15 cellular contexts compared by ENCODE assay signal in genomic region chr21:33396966-33397365, GRCh38. TPM values are rescaled to one million over a fixed set of nuclear protein-coding genes. Genes with fewer than 3 reads are reported as not detected.
DNase-seq lines count a peak whose midpoint lies in the region; ATAC-seq, FAIRE-seq and TF ChIP-seq lines count a peak whose summit lies in the region.
"Had no signal": no experiment of that assay in that cellular context is flagged by ENCODE, and none has a peak within 500 bp of the region (broad histone marks: within the 10 kb centered on the region; RNA-seq: fewer than 3 reads in every experiment).

No MANE protein-coding gene starts in this region.

- ATAC-seq in GM23338 (no peak), right cardiac atrium (peak; percentile 42 to 64), thoracic aorta (ENCODE audit: insufficient number of reproducible peaks, low FRiP score, low read depth) (peak; percentile 40)
- ATAC-seq: natural killer cell treated with Interleukin-12 subunit alpha and Interleukin-12 subunit beta and Interleukin-15 and Interleukin-18, amount 100 ng/mL, for 72 hours; T-helper 17 cell had no signal

- TF ChIP-seq CTCF in GM23338 (conservative IDR thresholded peaks at IDR 0.05; ENCODE audit: low read depth in 2 of 2) (no peak), bronchial epithelial cell (IDR thresholded peaks at IDR 0.05; ENCODE audit: insufficient read depth, low read length, severe bottlenecking) (no peak), thoracic aorta (IDR thresholded peaks at IDR 0.05) (no peak), adrenal gland (IDR thresholded peaks at IDR 0.05) (no peak)

- H2AFZ ChIP-seq in GM23338: peak overlapping the region; percentile 47; the same call in 1 of the 2 replicates

- H3K4me3 ChIP-seq in GM23338 (no peak overlapping the region), bronchial epithelial cell (ENCODE audit: low read depth, low read length) (no peak overlapping the region), right cardiac atrium (ENCODE audit: low read length) (no peak overlapping the region), thoracic aorta (no peak overlapping the region), adrenal gland (no peak overlapping the region)

- no peak overlapping the region for H3K4me3 Mint-ChIP-seq in GM23338
- H3K4me3 Mint-ChIP-seq: activated naive CD4-positive, alpha-beta T cell treated with anti-CD3 and anti-CD28 coated beads, Interleukin-2, amount 50 U/mL, for 24 hours; natural killer cell treated with Interleukin-12 subunit alpha and Interleukin-12 subunit beta and Interleukin-15 and Interleukin-18, amount 100 ng/mL, for 72 hours; T-helper 17 cell had no signal

- peaks cover 5% of the 10 kb centered on the region for H3K27me3 Mint-ChIP-seq in GM23338 (ENCODE audit: insufficient read depth, low read depth, poor library complexity)
- H3K27me3 Mint-ChIP-seq: activated naive CD4-positive, alpha-beta T cell treated with anti-CD3 and anti-CD28 coated beads, Interleukin-2, amount 50 U/mL, for 24 hours; T-helper 17 cell had no signal

- H3F3A ChIP-seq in GM23338 (replicated peaks; ENCODE audit: low read depth): peaks cover 1% of the 10 kb centered on the region; the same call in 1 of the 2 replicates

- H3K27ac ChIP-seq in GM23338 (ENCODE audit: low read depth) (no peak overlapping the region), right cardiac atrium (ENCODE audit: low read length) (no peak overlapping the region), thoracic aorta (peak overlapping the region; percentile 41 to 53), adrenal gland (peak overlapping the region in 2 of 5 donors; percentile 41 to 45)

- no peak for TF ChIP-seq POLR2A in adrenal gland (IDR thresholded peaks at IDR 0.05)

- no peaks in the 10 kb centered on the region for H3K9me3 Mint-ChIP-seq in GM23338
- H3K9me3 Mint-ChIP-seq: activated naive CD4-positive, alpha-beta T cell treated with anti-CD3 and anti-CD28 coated beads, Interleukin-2, amount 50 U/mL, for 24 hours; natural killer cell treated with Interleukin-12 subunit alpha and Interleukin-12 subunit beta and Interleukin-15 and Interleukin-18, amount 100 ng/mL, for 72 hours had no signal

- H3K9me2 ChIP-seq in GM23338 (ENCODE audit: insufficient read depth): no peaks in the 10 kb centered on the region

- H3K27me3 ChIP-seq in GM23338 (ENCODE audit: insufficient read depth) (peaks cover under 1% of the 10 kb centered on the region; the same call in 1 of the 2 replicates), bronchial epithelial cell (ENCODE audit: control insufficient read depth, insufficient read depth, low read length) (no peaks in the 10 kb centered on the region), right cardiac atrium (ENCODE audit: control insufficient read depth, insufficient read depth) (no peaks in the 10 kb centered on the region), thoracic aorta (replicated peaks; ENCODE audit: insufficient read depth) (no peaks in the 10 kb centered on the region), adrenal gland (no peaks in the 10 kb centered on the region)

- WGBS in right cardiac atrium: 50% methylated on average over 5 of the region's 5 CpGs
- 64 to 80% (median 71%) methylated on average over 5 of the region's 5 CpGs for WGBS in adrenal gland, 4 donors

- intact Hi-C loops in right cardiac atrium (cut with DNase I): no loop called here
- intact Hi-C loops in adrenal gland (cut with DNase I): no loop called here

- no peaks in the 10 kb centered on the region for H3K36me3 Mint-ChIP-seq in GM23338 (ENCODE audit: low read depth)
- H3K36me3 Mint-ChIP-seq: activated naive CD4-positive, alpha-beta T cell treated with anti-CD3 and anti-CD28 coated beads, Interleukin-2, amount 50 U/mL, for 24 hours; natural killer cell treated with Interleukin-12 subunit alpha and Interleukin-12 subunit beta and Interleukin-15 and Interleukin-18, amount 100 ng/mL, for 72 hours had no signal

- H3K4me1 Mint-ChIP-seq in GM23338: peaks cover 4% of the 10 kb centered on the region

- H4K20me1 ChIP-seq in GM23338 (replicated peaks; ENCODE audit: insufficient read depth): no peaks in the 10 kb centered on the region

- DNase-seq in GM23338 (ENCODE audit: low spot score) (no peak), bronchial epithelial cell (ENCODE audit: low read depth) (peak; percentile 56), right cardiac atrium (peak; percentile 52 to 83 (median 74)), thoracic aorta (ENCODE audit: low spot score) (no peak), RPMI8226 (no peak), nucleus accumbens (lab: John Stamatoyannopoulos, UW) (no peak), adrenal gland (no peak)
- DNase-seq in activated naive CD4-positive, alpha-beta T cell treated with anti-CD3 and anti-CD28 coated beads, Interleukin-2, amount 50 U/mL, for 16 hours: no peak
- DNase-seq: activated CD4-positive, alpha-beta T cell treated with anti-CD3 and anti-CD28 coated beads, Interleukin-2, amount 50 U/mL, for 48 hours; Calu3; effector memory CD4-positive, alpha-beta T cell; stimulated activated CD4-positive, alpha-beta T cell treated with anti-CD3 and anti-CD28 coated beads, Interleukin-15, amount 100 ng/mL, for 24 hours; T-helper 17 cell had no signal

- no peaks in the 10 kb centered on the region for H3K79me2 ChIP-seq in GM23338 (replicated peaks; ENCODE audit: insufficient read depth)

- no peaks in the 10 kb centered on the region for H3K36me3 ChIP-seq in GM23338 (ENCODE audit: insufficient read depth)
- no peaks in the 10 kb centered on the region for H3K36me3 ChIP-seq in bronchial epithelial cell (ENCODE audit: control insufficient read depth, insufficient read depth, low read length)
- no peaks in the 10 kb centered on the region for H3K36me3 ChIP-seq in thoracic aorta
- no peaks in the 10 kb centered on the region for H3K36me3 ChIP-seq in adrenal gland (replicated peaks in 1 of 2)

- FAIRE-seq in bronchial epithelial cell (lab: Jason Lieb, UNC): no peak

- H3K27ac Mint-ChIP-seq in GM23338: no peak overlapping the region
- H3K27ac Mint-ChIP-seq: T-helper 17 cell had no signal

- H3K4me1 ChIP-seq in GM23338 (ENCODE audit: insufficient read depth) (no peaks in the 10 kb centered on the region; the same call in 1 of the 2 replicates), right cardiac atrium (ENCODE audit: control insufficient read depth, insufficient read depth, low read length) (no peaks in the 10 kb centered on the region), thoracic aorta (ENCODE audit: control insufficient read depth in 1 of 2, low read depth in 2 of 2) (peaks cover 17 to 19% of the 10 kb centered on the region in 2 donors), adrenal gland (replicated peaks in 1 of 2) (no peaks in the 10 kb centered on the region)

- H3K9me3 ChIP-seq in right cardiac atrium (ENCODE audit: control insufficient read depth, low read length) (no peaks in the 10 kb centered on the region), thoracic aorta (no peaks in the 10 kb centered on the region), adrenal gland (replicated peaks in 1 of 3) (no peaks in the 10 kb centered on the region)

- H3K4me2 ChIP-seq in GM23338: no peak overlapping the region

TF ChIP-seq in GM23338, 12 proteins besides CTCF, POLR2A, EP300 and RAD21 (continues in another document):
- TF ChIP-seq JUNB (IDR thresholded peaks at IDR 0.05; ENCODE audit: unreplicated experiment): no peak

RNA-seq across cellular contexts. Expression of gene IFNGR2, which starts 6.2 kb away (rescaled TPM):
- total RNA-seq in GM23338 (2014; rRNA removed; shearing (Covaris generic)): 21.9 and 25.0 TPM in 2 replicates
- 29.4 and 29.9 TPM in 2 replicates for polyA plus RNA-seq in GM23338 (2016; fragmentation: Nextera tagmentation; extraction: Ambion mirVana)
- total RNA-seq in bronchial epithelial cell: 42.4 and 56.8 TPM in 2 replicates
- total RNA-seq in right cardiac atrium: 10 to 100 TPM; 37.5 to 47.4 (median 42.2) TPM
- 37.4 TPM for polyA plus RNA-seq in right cardiac atrium
- total RNA-seq in thoracic aorta: 10 to 100 TPM; 67.3 to 72.2 TPM
- total RNA-seq in adrenal gland: 10 to 100 TPM; 44.5 to 75.8 (median 64.0) TPM
- 10 to 100 TPM; 50.3 to 87.4 (median 57.4) TPM for polyA plus RNA-seq in adrenal gland

Comparison
In these comparisons a context has a peak if more than half of its experiments do, and no peak if none do; other contexts are left out.
1. DNase-seq: peak in bronchial epithelial cell (single experiment) and right cardiac atrium (3 of 3); none in GM23338 (single experiment), thoracic aorta (single experiment), RPMI8226 (single experiment), nucleus accumbens (0 of 56), activated naive CD4-positive, alpha-beta T cell treated with anti-CD3 and anti-CD28 coated beads, Interleukin-2, amount 50 U/mL, for 16 hours (single experiment) and adrenal gland (0 of 7).
2. H3K27ac ChIP-seq: peak in thoracic aorta (2 of 2); none in GM23338 (single experiment) and right cardiac atrium (single experiment).